In the genomic region with DNA sequence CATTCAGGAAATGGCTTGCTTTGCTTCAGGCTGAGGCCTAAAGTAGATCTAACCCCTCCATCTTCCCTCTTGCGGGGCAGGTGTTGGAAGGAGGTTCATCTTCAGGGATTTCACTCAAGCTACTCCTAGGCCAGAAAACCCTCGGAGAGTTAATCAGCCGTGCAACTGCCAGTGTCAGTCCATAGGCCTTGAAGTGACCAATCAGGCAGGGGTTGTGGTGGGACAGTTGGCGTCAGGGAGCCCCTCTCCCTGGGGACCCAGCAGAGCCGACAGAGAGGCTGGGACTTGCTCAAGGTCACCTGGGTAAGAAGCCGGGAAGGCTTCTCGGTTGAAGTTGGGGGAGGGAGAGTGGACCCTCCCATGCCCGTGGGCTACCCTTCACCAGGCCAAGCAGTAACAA, we compare ENCODE assay signal across 5 cellular contexts. TPM values are rescaled to one million over a fixed set of nuclear protein-coding genes. Genes with fewer than 3 reads are reported as not detected.
"Had no signal": no experiment of that assay in that cellular context is flagged by ENCODE, and none has a peak within 500 bp of the region (broad histone marks: within the 10 kb centered on the region; RNA-seq: fewer than 3 reads in every experiment).

No MANE protein-coding gene starts in this region.

RNA-seq across cellular contexts. Expression of gene CELA3B, which starts 2.9 kb away (rescaled TPM):
- total RNA-seq: activated CD8-positive, alpha-beta T cell treated with anti-CD3 and anti-CD28 coated beads, Interleukin-2, amount 10 ng/mL, durations not matched to agents 7 days and 5 days; activated naive CD8-positive, alpha-beta T cell treated with anti-CD3 and anti-CD28 coated beads, Interleukin-2, amount 10 ng/mL, durations not matched to agents 7 days and 5 days; OCI-LY7; SK-MEL-5 had no signal
- polyA plus RNA-seq: K562 had no signal

RNA-seq across cellular contexts. Expression of gene CELA3A, which starts 27.5 kb away (rescaled TPM):
- total RNA-seq: activated CD8-positive, alpha-beta T cell treated with anti-CD3 and anti-CD28 coated beads, Interleukin-2, amount 10 ng/mL, durations not matched to agents 7 days and 5 days; activated naive CD8-positive, alpha-beta T cell treated with anti-CD3 and anti-CD28 coated beads, Interleukin-2, amount 10 ng/mL, durations not matched to agents 7 days and 5 days; OCI-LY7; SK-MEL-5 had no signal
- polyA plus RNA-seq: K562 had no signal
